Comparison of ENCODE assay signal across 23 cellular contexts in the genomic region with DNA sequence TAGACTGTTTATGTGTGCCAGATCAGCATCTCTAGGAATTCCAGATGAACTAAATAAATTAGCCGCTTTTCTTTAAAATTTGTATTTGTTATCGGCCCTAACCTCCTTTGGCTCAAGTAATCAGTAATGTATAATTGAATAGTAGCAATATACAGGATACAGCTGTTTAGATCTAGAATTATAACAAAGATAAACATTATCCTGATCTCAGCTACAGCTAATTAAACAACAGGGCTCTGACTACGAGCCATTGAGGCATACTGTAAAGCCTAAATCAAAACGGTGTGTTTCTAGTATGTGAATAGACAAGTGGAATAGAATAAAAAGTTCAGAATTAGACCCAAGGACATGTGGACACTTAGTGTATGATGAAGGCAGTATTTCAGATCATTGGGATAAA.
DNase-seq lines count a peak whose midpoint lies in the region; ATAC-seq, FAIRE-seq and TF ChIP-seq lines count a peak whose summit lies in the region.
"Had no signal": no experiment of that assay in that cellular context is flagged by ENCODE, and none has a peak within 500 bp of the region (broad histone marks: within the 10 kb centered on the region; RNA-seq: fewer than 3 reads in every experiment).

No MANE protein-coding gene starts in this region.

- FAIRE-seq in small intestine (lab: Jason Lieb, UNC) = no peak
- FAIRE-seq: A204.1, D721Med, G401.6, GM12891, GM19239 had no signal

- H3K4me1 ChIP-seq in IMR-90 (ENCODE audit: control insufficient read depth, insufficient read depth, low read length) (peaks cover 2% of the 10 kb centered on the region; the same call in 1 of the 2 replicates), small intestine (ENCODE audit: control insufficient read depth in 2 of 2, insufficient read depth in 1 of 2, low read depth in 1 of 2, low read length in 1 of 2) (no peaks in the 10 kb centered on the region)
- H3K4me1 ChIP-seq: BE2C, BLaER1 had no signal

- intact Hi-C loops in IMR-90 (cut with micrococcal nuclease) = no loop called here

- H3K4me3 Mint-ChIP-seq in activated T-cell treated with anti-CD3 and anti-CD28 coated beads, Interleukin-2, amount 50 U/mL, for 72 hours = no peak overlapping the region
- H3K4me3 Mint-ChIP-seq: CD14-positive monocyte; CD4-positive, alpha-beta memory T cell; CD4-positive, CD25-positive, alpha-beta regulatory T cell; CD8-positive, alpha-beta memory T cell had no signal

- H3K27ac ChIP-seq in IMR-90 (ENCODE audit: insufficient read depth, low read length) (peak overlapping the region; percentile 4; the same call in 1 of the 2 replicates), small intestine (ENCODE audit: low read depth in 1 of 2, low read length in 1 of 2) (no peak overlapping the region)
- H3K27ac ChIP-seq: BLaER1 had no signal

- no peak overlapping the region for H2AK9ac ChIP-seq in IMR-90 (replicated peaks; ENCODE audit: low read depth, low read length, poor library complexity)

- TF ChIP-seq POLR2A in IMR-90 (IDR thresholded peaks at IDR 0.05; ENCODE audit: low read depth, low read length) = no peak

- no peaks in the 10 kb centered on the region for H3K4me1 Mint-ChIP-seq in activated T-cell treated with anti-CD3 and anti-CD28 coated beads, Interleukin-2, amount 50 U/mL, for 72 hours (ENCODE audit: low read depth)
- H3K4me1 Mint-ChIP-seq: CD14-positive monocyte; CD4-positive, alpha-beta memory T cell; CD4-positive, CD25-positive, alpha-beta regulatory T cell had no signal

- TF ChIP-seq RAD21 in IMR-90 (IDR thresholded peaks at IDR 0.05; ENCODE audit: low read length) = no peak

- in situ Hi-C loops in IMR-90 (cut with MboI; ENCODE audit: low sequenced_read_pairs) = no loop called here

- ATAC-seq in activated T-cell treated with anti-CD3 and anti-CD28 coated beads, Interleukin-2, amount 50 U/mL, for 72 hours (replicated peaks in 1 of 2) = no peak
- ATAC-seq in IMR-90 (ENCODE audit: low read depth) (peak; percentile 79), HG03097 (IDR thresholded peaks at IDR 0.05; ENCODE audit: low FRiP score, unreplicated experiment) (no peak)

- H3K27me3 ChIP-seq in IMR-90 (ENCODE audit: control insufficient read depth, insufficient read depth, low read length) = no peaks in the 10 kb centered on the region
- H3K27me3 ChIP-seq in small intestine (ENCODE audit: control insufficient read depth in 2 of 2, insufficient read depth in 2 of 2, low read length in 2 of 2) = no peaks in the 10 kb centered on the region
- H3K27me3 ChIP-seq: BE2C, BLaER1 had no signal

- H3K9me3 ChIP-seq in IMR-90 (ENCODE audit: control insufficient read depth, insufficient read depth, low read length) (no peaks in the 10 kb centered on the region), small intestine (ENCODE audit: control insufficient read depth, low read depth) (no peaks in the 10 kb centered on the region)
- H3K9me3 ChIP-seq: BE2C, BLaER1 had no signal

- no peak overlapping the region for H2AFZ ChIP-seq in IMR-90 (replicated peaks; ENCODE audit: low read length, poor library complexity)

- POLR2A ChIA-PET in IMR-90 (lab: Charles Lee; ENCODE audit: unreplicated experiment) = no interaction called here

- H2BK5ac ChIP-seq in IMR-90 (ENCODE audit: low read depth, low read length, poor library complexity, severe bottlenecking) = no peak overlapping the region

- H2BK20ac ChIP-seq in IMR-90 (ENCODE audit: low read depth, low read length) = no peak overlapping the region

- no CpG with 5 or more reads among the region's 4 CpGs for WGBS in IMR-90 (ENCODE audit: extremely low coverage in 2 of 2, insufficient read length in 1 of 2), 2 experiments
- WGBS in small intestine, 3 donors = 73 to 90% (median 84%) methylated on average over 4 of the region's 4 CpGs

- BruUV-seq in IMR-90 (replicated peaks; lab: Mats Ljungman, UMichigan) = no TSS peak

- peak overlapping the region; percentile 50 for H3K27ac Mint-ChIP-seq in activated T-cell treated with anti-CD3 and anti-CD28 coated beads, Interleukin-2, amount 50 U/mL, for 72 hours
- H3K27ac Mint-ChIP-seq: CD14-positive monocyte; CD4-positive, CD25-positive, alpha-beta regulatory T cell; CD8-positive, alpha-beta memory T cell had no signal

- H4K20me1 ChIP-seq in IMR-90 (ENCODE audit: insufficient read depth, low read length) = no peaks in the 10 kb centered on the region
- H4K20me1 ChIP-seq: BLaER1 had no signal

- CTCF ChIA-PET in IMR-90 (lab: Yijun Ruan, JAX) = no interaction called here

- H3K18ac ChIP-seq in IMR-90 (ENCODE audit: low read depth, low read length) = no peak overlapping the region

- H3K4me3 ChIP-seq in IMR-90 (ENCODE audit: insufficient read depth, low read depth, low read length) = no peak overlapping the region
- no peak overlapping the region for H3K4me3 ChIP-seq in small intestine (ENCODE audit: low read depth in 1 of 2, low read length in 2 of 2)
- H3K4me3 ChIP-seq: BLaER1 had no signal

- dilution Hi-C loops in IMR-90 (cut with HindIII; ENCODE audit: low sequenced_read_pairs, unreplicated experiment) = no loop called here

- peaks cover 4 to 5% of the 10 kb centered on the region in 2 experiments; a peak in 2 of 4 replicates for H3K79me1 ChIP-seq in IMR-90 (ENCODE audit: low read depth in 1 of 2, low read length in 2 of 2)

- TF ChIP-seq CTCF in IMR-90 (conservative IDR thresholded peaks at IDR 0.05; ENCODE audit: low read depth, low read length) = no peak

- no peak for DNase-seq in activated T-cell treated with anti-CD3 and anti-CD28 coated beads, Interleukin-2, amount 50 U/mL, for 72 hours
- DNase-seq in activated T-cell treated with anti-CD3 and anti-CD28 coated beads for 4 hours (no peak), IMR-90 (peak; percentile 30), small intestine (no peak)
- DNase-seq: 8988T; ACHN; BE2C; C1 segment of cervical spinal cord; Calu3; CD4-positive, alpha-beta memory T cell; CD4-positive, CD25-positive, alpha-beta regulatory T cell; CD8-positive, alpha-beta memory T cell; COR-L47; DMS79 treated with DMSO at 0.1 percent for 48 hours; GF-D8 had no signal

- no peak overlapping the region for H3K14ac ChIP-seq in IMR-90 (replicated peaks; ENCODE audit: low read depth, low read length)

- H2BK120ac ChIP-seq in IMR-90 (ENCODE audit: low read depth, low read length) = no peak overlapping the region

- no peak overlapping the region for H3K4ac ChIP-seq in IMR-90 (ENCODE audit: low read depth, low read length)

- H4K8ac ChIP-seq in IMR-90 (ENCODE audit: low read depth in 2 of 2, low read length in 2 of 2) = no peak overlapping the region

- no peaks in the 10 kb centered on the region for H3K27me3 Mint-ChIP-seq in activated T-cell treated with anti-CD3 and anti-CD28 coated beads, Interleukin-2, amount 50 U/mL, for 72 hours (ENCODE audit: low read depth)
- H3K27me3 Mint-ChIP-seq: CD4-positive, alpha-beta memory T cell; CD8-positive, alpha-beta memory T cell had no signal

- no peaks in the 10 kb centered on the region for H3K36me3 Mint-ChIP-seq in activated T-cell treated with anti-CD3 and anti-CD28 coated beads, Interleukin-2, amount 50 U/mL, for 72 hours (ENCODE audit: insufficient read depth in 2 of 2)

- no peaks in the 10 kb centered on the region for H3K9me1 ChIP-seq in IMR-90 (ENCODE audit: insufficient read depth, low read length)

- H2AK5ac ChIP-seq in IMR-90 (ENCODE audit: low read depth, low read length) = no peak overlapping the region

- no peak overlapping the region for H3K9ac ChIP-seq in IMR-90 (ENCODE audit: low read depth, low read length)
- H3K9ac ChIP-seq: BLaER1 had no signal

- H4K5ac ChIP-seq in IMR-90 (ENCODE audit: low read depth, low read length) = no peak overlapping the region

- no peak overlapping the region for H3K4me2 ChIP-seq in IMR-90 (ENCODE audit: low read depth, low read length)
- H3K4me2 ChIP-seq: BLaER1 had no signal

- no peak overlapping the region for H4K91ac ChIP-seq in IMR-90 (ENCODE audit: insufficient read depth, low read depth, low read length)

- H2BK15ac ChIP-seq in IMR-90 (ENCODE audit: low read depth, low read length) = no peak overlapping the region

- H3K23ac ChIP-seq in IMR-90 (ENCODE audit: low read depth, low read length) = no peak overlapping the region

- H3K36me3 ChIP-seq in IMR-90 (ENCODE audit: control insufficient read depth, insufficient read depth, low read length) = peaks cover 6% of the 10 kb centered on the region; the same call in 1 of the 2 replicates
- H3K36me3 ChIP-seq in small intestine (ENCODE audit: control insufficient read depth in 2 of 2, insufficient read depth in 2 of 2, low read length in 2 of 2) = peaks cover 0 to 2% of the 10 kb centered on the region in 2 donors

- H3K9me3 Mint-ChIP-seq in activated T-cell treated with anti-CD3 and anti-CD28 coated beads, Interleukin-2, amount 50 U/mL, for 72 hours = no peaks in the 10 kb centered on the region
- H3K9me3 Mint-ChIP-seq: CD14-positive monocyte; CD4-positive, alpha-beta memory T cell; CD8-positive, alpha-beta memory T cell had no signal

- H3K56ac ChIP-seq in IMR-90 (ENCODE audit: extremely low read depth, insufficient read depth, low read length) = no peak overlapping the region

TF ChIP-seq in IMR-90, 13 proteins besides CTCF, POLR2A, EP300 and RAD21 (continues in another document):
- no peak for TF ChIP-seq FOS (IDR thresholded peaks at IDR 0.05; ENCODE audit: low read depth, low read length)
- no peak for TF ChIP-seq CHD1 (IDR thresholded peaks at IDR 0.05; ENCODE audit: low read depth, low read length)
- no peak for TF ChIP-seq RFX5 (IDR thresholded peaks at IDR 0.05; ENCODE audit: low read depth, low read length)
- no peak for TF ChIP-seq CEBPB (IDR thresholded peaks at IDR 0.05; ENCODE audit: low read depth, low read length)
- TF ChIP-seq ELK1 (IDR thresholded peaks at IDR 0.05; ENCODE audit: borderline replicate concordance, low read depth, low read length) = no peak
- TF ChIP-seq MAFK (IDR thresholded peaks at IDR 0.05; ENCODE audit: low read depth, low read length) = no peak
- TF ChIP-seq MAZ (IDR thresholded peaks at IDR 0.05; ENCODE audit: borderline replicate concordance, low read depth, low read length) = no peak
- TF ChIP-seq BHLHE40 (IDR thresholded peaks at IDR 0.05; ENCODE audit: low read depth, low read length) = no peak
